14 cellular contexts compared by ENCODE assay signal in the genomic region with DNA sequence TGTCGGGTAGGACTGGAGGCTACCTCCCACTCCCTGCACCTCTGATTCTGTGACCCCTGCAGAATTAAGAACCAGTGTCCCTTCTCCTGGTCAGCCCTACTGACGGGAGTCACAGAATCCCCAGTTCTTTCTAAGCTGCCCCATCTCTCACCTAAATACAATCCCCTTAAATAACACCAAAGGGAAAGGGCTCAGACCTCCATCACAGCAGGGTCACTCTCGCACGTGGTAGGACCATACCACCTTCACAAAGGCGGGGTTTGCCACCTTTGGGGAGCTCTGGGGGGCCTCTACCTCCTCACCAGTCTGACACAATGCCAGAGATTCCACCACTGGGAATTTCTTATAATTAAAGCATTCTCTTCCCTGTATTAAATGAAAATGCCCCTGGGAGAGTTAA. TPM values are rescaled to one million over a fixed set of nuclear protein-coding genes. Genes with fewer than 3 reads are reported as not detected.
DNase-seq lines count a peak whose midpoint lies in the region; ATAC-seq and TF ChIP-seq lines count a peak whose summit lies in the region.
"Had no signal": no experiment of that assay in that cellular context is flagged by ENCODE, and none has a peak within 500 bp of the region (broad histone marks: within the 10 kb centered on the region; RNA-seq: fewer than 3 reads in every experiment).

No MANE protein-coding gene starts in this region.

- H3K4me1 Mint-ChIP-seq in activated CD4-positive, alpha-beta memory T cell treated with anti-CD3 and anti-CD28 coated beads, Interleukin-2, amount 10 ng/mL, durations not matched to agents 7 days and 5 days = peaks cover 89% of the 10 kb centered on the region
- H3K4me1 Mint-ChIP-seq in endodermal cell = peaks cover 17% of the 10 kb centered on the region
- H3K4me1 Mint-ChIP-seq in stimulated activated naive CD8-positive, alpha-beta T cell treated with anti-CD3 and anti-CD28 coated beads, Interleukin-15, amount 100 ng/mL, for 72 hours = peaks cover 98% of the 10 kb centered on the region

- no peak for ATAC-seq in stimulated activated naive CD8-positive, alpha-beta T cell treated with anti-CD3 and anti-CD28 coated beads, Interleukin-15, amount 100 ng/mL, for 72 hours
- no peak for ATAC-seq in HG03439 (IDR thresholded peaks at IDR 0.05; ENCODE audit: unreplicated experiment)
- ATAC-seq: left lobe of liver, right cardiac atrium, Right ventricle myocardium inferior had no signal

- H3K36me3 Mint-ChIP-seq in activated CD4-positive, alpha-beta memory T cell treated with anti-CD3 and anti-CD28 coated beads, Interleukin-2, amount 10 ng/mL, durations not matched to agents 7 days and 5 days (ENCODE audit: low read depth) = peaks cover 61% of the 10 kb centered on the region
- no peaks in the 10 kb centered on the region for H3K36me3 Mint-ChIP-seq in endodermal cell (ENCODE audit: low read depth)

- H3K36me3 ChIP-seq in endodermal cell (ENCODE audit: control insufficient read depth, insufficient read depth, low read length) = no peaks in the 10 kb centered on the region

- CTCF ChIA-PET in activated CD4-positive, alpha-beta memory T cell treated with anti-CD3 and anti-CD28 coated beads, Interleukin-2, amount 10 ng/mL, durations not matched to agents 7 days and 5 days (lab: Charles Lee) = interaction anchor here (0.7 to 7.9 kb wide), 10 partner anchors 14 to 556 kb away, joined by 3 to 55 read pairs (median 4); no protein-coding TSS in a partner anchor

- H3K4me3 ChIP-seq in endodermal cell (ENCODE audit: low read length) = no peak overlapping the region
- H3K4me3 ChIP-seq: hepatocyte had no signal

- no peak overlapping the region for H3K9ac ChIP-seq in endodermal cell (ENCODE audit: extremely low read depth, low read length, poor library complexity, severe bottlenecking)

- 78 to 90% methylated on average over 1 to 5 of the region's 5 CpGs for WGBS in endodermal cell (ENCODE audit: insufficient coverage in 1 of 2, insufficient read length in 1 of 2), 2 experiments

- H3K27me3 ChIP-seq in endodermal cell (ENCODE audit: control insufficient read depth, insufficient read depth, low read length, poor library complexity, severe bottlenecking) = no peaks in the 10 kb centered on the region
- H3K27me3 ChIP-seq: hepatocyte had no signal

- no peaks in the 10 kb centered on the region for H3K4me1 ChIP-seq in endodermal cell (ENCODE audit: control insufficient read depth, insufficient read depth, low read length)

- H3K9me3 ChIP-seq in endodermal cell (ENCODE audit: control insufficient read depth, low read length) = no peaks in the 10 kb centered on the region

- H3K27ac ChIP-seq in endodermal cell (ENCODE audit: low read depth, low read length) = no peak overlapping the region
- H3K27ac ChIP-seq: hepatocyte had no signal

- DNase-seq in activated T-cell treated with anti-CD3 and anti-CD28 coated beads, Interleukin-2, amount 50 U/mL, for 1 hour = peak; percentile 32
- DNase-seq in activated T-cell treated with anti-CD3 and anti-CD28 coated beads for 4 hours (no peak), endodermal cell (no peak), SKM-1 (lab: John Stamatoyannopoulos, UW; ENCODE audit: unreplicated experiment) (no peak), hypothalamus (lab: John Stamatoyannopoulos, UW) (no peak)
- no peak for DNase-seq in activated CD4-positive, alpha-beta memory T cell treated with anti-CD3 and anti-CD28 coated beads, Interleukin-2, amount 10 ng/mL, durations not matched to agents 7 days and 5 days
- no peak for DNase-seq in stimulated activated naive CD8-positive, alpha-beta T cell treated with anti-CD3 and anti-CD28 coated beads, Interleukin-15, amount 100 ng/mL, for 72 hours
- DNase-seq: NCI-H2081; right cardiac atrium; stimulated activated CD4-positive, alpha-beta T cell treated with anti-CD3 and anti-CD28 coated beads, Interleukin-4, amount 100 ng/mL, for 1 hour had no signal

- peak overlapping the region; percentile 97 for H3K27ac Mint-ChIP-seq in activated CD4-positive, alpha-beta memory T cell treated with anti-CD3 and anti-CD28 coated beads, Interleukin-2, amount 10 ng/mL, durations not matched to agents 7 days and 5 days
- H3K27ac Mint-ChIP-seq in endodermal cell = peak overlapping the region; percentile 64
- peak overlapping the region; percentile 93 to 100 for H3K27ac Mint-ChIP-seq in stimulated activated naive CD8-positive, alpha-beta T cell treated with anti-CD3 and anti-CD28 coated beads, Interleukin-15, amount 100 ng/mL, for 72 hours

- TF ChIP-seq CTCF in endodermal cell (conservative IDR thresholded peaks at IDR 0.05) = no peak

- H3K9me3 Mint-ChIP-seq in activated CD4-positive, alpha-beta memory T cell treated with anti-CD3 and anti-CD28 coated beads, Interleukin-2, amount 10 ng/mL, durations not matched to agents 7 days and 5 days = no peaks in the 10 kb centered on the region
- no peaks in the 10 kb centered on the region for H3K9me3 Mint-ChIP-seq in endodermal cell
- no peaks in the 10 kb centered on the region for H3K9me3 Mint-ChIP-seq in stimulated activated naive CD8-positive, alpha-beta T cell treated with anti-CD3 and anti-CD28 coated beads, Interleukin-15, amount 100 ng/mL, for 72 hours

- POLR2A ChIA-PET in activated CD4-positive, alpha-beta memory T cell treated with anti-CD3 and anti-CD28 coated beads, Interleukin-2, amount 10 ng/mL, durations not matched to agents 7 days and 5 days (lab: Charles Lee) = interaction anchor here (1.0 to 26.6 kb wide), 8 partner anchors 12 to 562 kb away, joined by 3 to 1110 read pairs (median 268); a partner anchor contains a TSS

- H3K27me3 Mint-ChIP-seq in activated CD4-positive, alpha-beta memory T cell treated with anti-CD3 and anti-CD28 coated beads, Interleukin-2, amount 10 ng/mL, durations not matched to agents 7 days and 5 days = peaks cover 2% of the 10 kb centered on the region
- H3K27me3 Mint-ChIP-seq in endodermal cell (ENCODE audit: insufficient read depth) = no peaks in the 10 kb centered on the region
- no peaks in the 10 kb centered on the region for H3K27me3 Mint-ChIP-seq in stimulated activated naive CD8-positive, alpha-beta T cell treated with anti-CD3 and anti-CD28 coated beads, Interleukin-15, amount 100 ng/mL, for 72 hours

- peak overlapping the region; percentile 53 for H3K4me3 Mint-ChIP-seq in activated CD4-positive, alpha-beta memory T cell treated with anti-CD3 and anti-CD28 coated beads, Interleukin-2, amount 10 ng/mL, durations not matched to agents 7 days and 5 days
- no peak overlapping the region for H3K4me3 Mint-ChIP-seq in endodermal cell
- H3K4me3 Mint-ChIP-seq in stimulated activated naive CD8-positive, alpha-beta T cell treated with anti-CD3 and anti-CD28 coated beads, Interleukin-15, amount 100 ng/mL, for 72 hours = peak overlapping the region; percentile 70 to 92

RNA-seq across cellular contexts. Expression of a gene that starts 35.6 kb away (rescaled TPM):
- 100 to 1,000 TPM; 160 to 167 TPM for total RNA-seq in activated CD4-positive, alpha-beta memory T cell treated with anti-CD3 and anti-CD28 coated beads, Interleukin-2, amount 10 ng/mL, durations not matched to agents 7 days and 5 days
- total RNA-seq in endodermal cell = 100 to 1,000 TPM; 176 to 193 TPM
- polyA plus RNA-seq in endodermal cell (2013, experiment 1 of 2) = 241 TPM
- 234 TPM for polyA plus RNA-seq in endodermal cell (2013, experiment 2 of 2)

RNA-seq across cellular contexts. Expression of a gene that starts 44.7 kb away (rescaled TPM):
- 10 to 100 TPM; 16.7 to 20.7 TPM for total RNA-seq in activated CD4-positive, alpha-beta memory T cell treated with anti-CD3 and anti-CD28 coated beads, Interleukin-2, amount 10 ng/mL, durations not matched to agents 7 days and 5 days
- total RNA-seq in endodermal cell = 10 to 100 TPM; 68.3 to 77.7 TPM
- polyA plus RNA-seq in endodermal cell (2013, experiment 1 of 2) = 18.7 TPM
- polyA plus RNA-seq in endodermal cell (2013, experiment 2 of 2) = 15.9 TPM
